In the genomic region with DNA sequence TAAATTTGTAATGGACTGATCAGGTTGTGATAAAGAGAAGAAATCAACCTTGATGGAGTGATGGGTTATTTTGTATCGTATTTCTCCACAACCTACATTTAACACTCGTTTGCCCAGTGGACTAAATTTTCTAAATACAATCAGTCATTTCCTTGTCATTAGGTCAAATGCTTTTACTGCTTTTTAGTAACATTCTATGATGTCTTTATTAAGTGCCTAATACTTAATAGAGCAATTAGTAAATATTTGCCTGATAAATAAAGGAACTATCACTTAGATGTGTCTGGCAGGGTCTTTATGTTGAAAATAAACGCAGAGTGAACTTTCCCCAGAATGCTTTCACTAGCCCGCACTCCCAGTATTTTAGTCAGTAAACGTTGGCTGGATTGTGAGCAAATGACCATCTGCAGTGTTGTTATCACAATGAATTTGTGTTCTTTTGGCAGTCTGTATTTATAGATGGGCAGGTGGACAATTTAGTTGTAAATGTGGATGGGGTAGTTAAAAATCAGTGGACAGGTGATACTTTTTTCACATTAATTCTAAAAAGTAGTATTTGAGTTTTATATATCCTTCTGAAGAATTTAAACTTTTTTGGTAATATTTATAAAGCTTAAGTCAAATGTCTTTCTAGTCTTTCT, we compare ENCODE assay signal across 1 cellular context.
TF ChIP-seq lines count a peak whose summit lies in the region.

No MANE protein-coding gene starts in this region.

TF ChIP-seq in HEK293, 187 proteins besides CTCF, POLR2A, EP300 and RAD21 (continued from another document):
- peak; percentile 91 for TF ChIP-seq FEZF1 (tag by site-specific recombination; IDR thresholded peaks at IDR 0.05)
